ENCODE assay signal across 9 cellular contexts in genomic region chr16:87955302-87956168, GRCh38. TPM values are rescaled to one million over a fixed set of nuclear protein-coding genes. Genes with fewer than 3 reads are reported as not detected.
DNase-seq lines count a peak whose midpoint lies in the region; ATAC-seq, FAIRE-seq and TF ChIP-seq lines count a peak whose summit lies in the region.
"Had no signal": no experiment of that assay in that cellular context is flagged by ENCODE, and none has a peak within 500 bp of the region (broad histone marks: within the 10 kb centered on the region; RNA-seq: fewer than 3 reads in every experiment).

No MANE protein-coding gene starts in this region.

- H3K9me1 ChIP-seq in endothelial cell of umbilical vein (replicated peaks; ENCODE audit: control insufficient read depth, extremely low read depth, insufficient read depth, low read length), result no peaks in the 10 kb centered on the region

- H3K4me1 ChIP-seq in Peyer's patch, result peaks cover 0 to 41% (median 24%) of the 10 kb centered on the region in 4 donors
- peaks cover 40% of the 10 kb centered on the region for H3K4me1 ChIP-seq in endothelial cell of umbilical vein (ENCODE audit: control insufficient read depth, extremely low read depth, insufficient read depth, low read length)
- peaks cover 42% of the 10 kb centered on the region for H3K4me1 ChIP-seq in parathyroid adenoma

- no peak overlapping the region for H3K4me3 ChIP-seq in Peyer's patch
- H3K4me3 ChIP-seq in endothelial cell of umbilical vein (replicated peaks in 1 of 3; ENCODE audit: insufficient read depth in 1 of 3, low read depth in 1 of 3, low read length in 3 of 3), result no peak overlapping the region
- H3K4me3 ChIP-seq in parathyroid adenoma (ENCODE audit: low read depth, low read length), result no peak overlapping the region

- no peak for TF ChIP-seq POLR2A in Peyer's patch (IDR thresholded peaks at IDR 0.05)
- no peak for TF ChIP-seq POLR2A in endothelial cell of umbilical vein (IDR thresholded peaks at IDR 0.05; ENCODE audit: low read depth, low read length)

- POLR2A ChIA-PET in endothelial cell of umbilical vein (lab: Charles Lee), result interaction anchor here (0.6 kb wide), 1 partner anchor 1216 kb away, joined by 4 read pairs; no protein-coding TSS in a partner anchor

- dilution Hi-C loops in endothelial cell of umbilical vein (cut with MboI; ENCODE audit: extremely low pct_ligation_motif_present, low sequenced_read_pairs), result no loop called here

- H3K79me2 ChIP-seq in endothelial cell of umbilical vein (ENCODE audit: control insufficient read depth, insufficient read depth, low read length), result peaks cover 87% of the 10 kb centered on the region
- H3K79me2 ChIP-seq in parathyroid adenoma, result peaks cover 67% of the 10 kb centered on the region

- peak overlapping the region; percentile 45 to 83 (median 75) for H3K27ac ChIP-seq in Peyer's patch
- peak overlapping the region; percentile 72 for H3K27ac ChIP-seq in endothelial cell of umbilical vein (ENCODE audit: insufficient read depth, low read depth, low read length)
- peak overlapping the region; percentile 87 for H3K27ac ChIP-seq in parathyroid adenoma

- H3K36me3 ChIP-seq in Peyer's patch (peaks cover 0 to 5% (median 0%) of the 10 kb centered on the region in 3 donors), endothelial cell of umbilical vein (ENCODE audit: control insufficient read depth in 2 of 2, extremely low read depth in 1 of 2, insufficient read depth in 2 of 2, low read length in 2 of 2) (peaks cover 0 to 2% of the 10 kb centered on the region in 2 experiments), parathyroid adenoma (ENCODE audit: control insufficient read depth, insufficient read depth, low read length) (no peaks in the 10 kb centered on the region)

- H3K4me2 ChIP-seq in endothelial cell of umbilical vein (ENCODE audit: insufficient read depth, low read length), result peak overlapping the region; percentile 49
- peak overlapping the region; percentile 50 for H3K4me2 ChIP-seq in parathyroid adenoma (ENCODE audit: low read length)

- H3K9me3 ChIP-seq in Peyer's patch (no peaks in the 10 kb centered on the region), endothelial cell of umbilical vein (replicated peaks; ENCODE audit: control insufficient read depth, insufficient read depth, low read length) (no peaks in the 10 kb centered on the region), parathyroid adenoma (ENCODE audit: control insufficient read depth, low read length) (no peaks in the 10 kb centered on the region)

- intact Hi-C loops in endothelial cell of umbilical vein (cut with micrococcal nuclease), result loop anchor here (2.0 to 10.0 kb wide), 3 partner anchors 67 to 609 kb away; no protein-coding TSS in a partner anchor

- H3K9ac ChIP-seq in endothelial cell of umbilical vein (replicated peaks; ENCODE audit: extremely low read depth, insufficient read depth, low read length), result peak overlapping the region; percentile 66
- H3K9ac ChIP-seq in parathyroid adenoma, result no peak overlapping the region

- ATAC-seq in GM21447 (IDR thresholded peaks at IDR 0.05; ENCODE audit: unreplicated experiment), result no peak

- TF ChIP-seq CTCF in Peyer's patch (IDR thresholded peaks at IDR 0.05) (no peak), endothelial cell of umbilical vein (IDR thresholded peaks at IDR 0.05; ENCODE audit: extremely low read depth in 1 of 2, insufficient read depth in 1 of 2, low read depth in 1 of 2, low read length in 2 of 2) (no peak), parathyroid adenoma (IDR thresholded peaks at IDR 0.05) (no peak)

- no TSS peak for BruUV-seq in endothelial cell of umbilical vein (replicated peaks; lab: Mats Ljungman, UMichigan)

- CTCF ChIA-PET in endothelial cell of umbilical vein (lab: Charles Lee), result interaction anchor here (2.4 kb wide), 1 partner anchor 482 kb away, joined by 13 read pairs; no protein-coding TSS in a partner anchor

- no peaks in the 10 kb centered on the region for H4K20me1 ChIP-seq in endothelial cell of umbilical vein (replicated peaks; ENCODE audit: control insufficient read depth, extremely low read depth, insufficient read depth, low read length)

- FAIRE-seq in endothelial cell of umbilical vein (lab: Jason Lieb, UNC), result no peak
- FAIRE-seq: endometrium had no signal

- peak; percentile 37 for DNase-seq in GM03348 (ENCODE audit: low spot score)
- DNase-seq in Peyer's patch, result no peak
- DNase-seq in endothelial cell of umbilical vein (ENCODE audit: low read depth, low spot score), result no peak
- no peak for DNase-seq in activated CD8-positive, alpha-beta memory T cell treated with anti-CD3 and anti-CD28 coated beads, Interleukin-2, amount 50 U/mL, for 48 hours
- DNase-seq in medulla oblongata (ENCODE audit: extremely low spot score), result no peak
- DNase-seq in NCI-H1694 treated with DMSO at 0.1 percent for 48 hours (lab: John Stamatoyannopoulos, UW), result no peak

- no peaks in the 10 kb centered on the region for H3K27me3 ChIP-seq in Peyer's patch
- H3K27me3 ChIP-seq in endothelial cell of umbilical vein (ENCODE audit: control insufficient read depth in 2 of 2, insufficient read depth in 2 of 2, low read length in 2 of 2), result no peaks in the 10 kb centered on the region
- no peaks in the 10 kb centered on the region for H3K27me3 ChIP-seq in parathyroid adenoma (ENCODE audit: control insufficient read depth, insufficient read depth, low read length)

- H2AFZ ChIP-seq in endothelial cell of umbilical vein (ENCODE audit: low read depth, low read length) (no peak overlapping the region), parathyroid adenoma (peak overlapping the region; percentile 45)

TF ChIP-seq in endothelial cell of umbilical vein, 7 proteins besides CTCF, POLR2A, EP300 and RAD21:
- TF ChIP-seq, protein P1, sequence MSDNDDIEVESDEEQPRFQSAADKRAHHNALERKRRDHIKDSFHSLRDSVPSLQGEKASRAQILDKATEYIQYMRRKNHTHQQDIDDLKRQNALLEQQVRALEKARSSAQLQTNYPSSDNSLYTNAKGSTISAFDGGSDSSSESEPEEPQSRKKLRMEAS (IDR thresholded peaks at IDR 0.05; ENCODE audit: insufficient read depth, insufficient read length), result no peak
- TF ChIP-seq EZH2 (IDR thresholded peaks at IDR 0.05; ENCODE audit: borderline replicate concordance, low read depth, low read length, severe bottlenecking) (no peak), FOS (IDR thresholded peaks at IDR 0.05; ENCODE audit: borderline replicate concordance, insufficient read depth, low read length) (no peak), GATA2 (IDR thresholded peaks at IDR 0.05; ENCODE audit: insufficient read depth, insufficient read length, low read depth, low read length) (no peak), POLR2AphosphoS5 (IDR thresholded peaks at IDR 0.05; ENCODE audit: insufficient read depth, low read depth, low read length) (no peak), MYC (IDR thresholded peaks at IDR 0.05; ENCODE audit: low read depth, low read length) (no peak), JUN (IDR thresholded peaks at IDR 0.05; ENCODE audit: borderline replicate concordance, insufficient read depth, insufficient read length, low read depth) (no peak)

RNA-seq across cellular contexts. Expression of gene BANP, which starts 4.3 kb away (rescaled TPM):
- 100 to 1,000 TPM in 1 of 4 donors, 10 to 100 TPM in 3; 27.6 to 113 (median 42.7) TPM for total RNA-seq in Peyer's patch
- total RNA-seq in endothelial cell of umbilical vein, result 33.2 and 33.8 TPM in 2 replicates
- polyA plus RNA-seq in endothelial cell of umbilical vein, result 22.4 and 25.2 TPM in 2 replicates
- polyA plus RNA-seq in endothelial cell of umbilical vein (2011; cell fraction: cytosol; rRNA removed), result 16.6 and 19.1 TPM in 2 replicates
- 49.9 and 54.5 TPM in 2 replicates for polyA plus RNA-seq in endothelial cell of umbilical vein (2011; cell fraction: nucleus; rRNA removed)
- polyA plus RNA-seq in endothelial cell of umbilical vein (2012), result 13.2 and 13.3 TPM in 2 replicates
- 28.2 and 31.3 TPM in 2 replicates for polyA minus RNA-seq in endothelial cell of umbilical vein
- 25.3 TPM for polyA minus RNA-seq in endothelial cell of umbilical vein (2011; cell fraction: cytosol; rRNA and poly(A)+ RNA removed)
- 34.3 and 44.2 TPM in 2 replicates for polyA minus RNA-seq in endothelial cell of umbilical vein (2011; cell fraction: nucleus; rRNA and poly(A)+ RNA removed)

RNA-seq across cellular contexts. Expression of gene CA5A, which starts 19.2 kb away (rescaled TPM):
- total RNA-seq in Peyer's patch, result not detected
- not detected in 2 replicates for total RNA-seq in endothelial cell of umbilical vein
- not detected in 2 replicates for polyA plus RNA-seq in endothelial cell of umbilical vein
- polyA plus RNA-seq in endothelial cell of umbilical vein (2011; cell fraction: cytosol; rRNA removed), result not detected in 2 replicates
- polyA plus RNA-seq in endothelial cell of umbilical vein (2011; cell fraction: nucleus; rRNA removed), result not detected in 2 replicates
- not detected in 2 replicates for polyA plus RNA-seq in endothelial cell of umbilical vein (2012)
- polyA minus RNA-seq in endothelial cell of umbilical vein, result not detected in 2 replicates
- polyA minus RNA-seq in endothelial cell of umbilical vein (2011; cell fraction: cytosol; rRNA and poly(A)+ RNA removed), result not detected
- polyA minus RNA-seq in endothelial cell of umbilical vein (2011; cell fraction: nucleus; rRNA and poly(A)+ RNA removed), result not detected in 2 replicates
